In the genomic region with DNA sequence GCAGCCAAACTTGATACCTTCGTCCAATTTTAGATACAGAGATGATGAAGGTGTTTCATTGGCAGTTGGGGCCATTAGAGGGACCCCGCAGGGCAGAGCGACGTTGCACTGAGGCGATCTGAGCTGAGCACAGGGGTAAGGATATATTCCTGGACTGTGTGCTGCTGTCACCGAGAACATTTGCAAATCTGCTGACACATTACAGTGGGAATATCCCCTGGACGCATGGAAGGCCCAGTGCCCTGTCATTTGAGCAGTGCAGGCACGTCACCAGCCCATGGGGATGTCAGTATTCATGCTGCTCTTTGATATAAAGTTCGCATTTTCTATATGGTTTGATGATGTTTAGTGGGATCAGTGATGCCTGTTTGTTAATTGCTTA, we compare ENCODE assay signal across 9 cellular contexts. TPM values are rescaled to one million over a fixed set of nuclear protein-coding genes. Genes with fewer than 3 reads are reported as not detected.
DNase-seq lines count a peak whose midpoint lies in the region; ATAC-seq, FAIRE-seq and TF ChIP-seq lines count a peak whose summit lies in the region.
"Had no signal": no experiment of that assay in that cellular context is flagged by ENCODE, and none has a peak within 500 bp of the region (broad histone marks: within the 10 kb centered on the region; RNA-seq: fewer than 3 reads in every experiment).

No MANE protein-coding gene starts in this region.

- peak overlapping the region; percentile 32 for H3K4me2 ChIP-seq in MM.1S (ENCODE audit: low read depth, low read length)

- peak overlapping the region; percentile 3; the same call in 1 of the 2 replicates for H3K4me3 ChIP-seq in MM.1S (ENCODE audit: low read length)
- H3K4me3 ChIP-seq in sigmoid colon = peak overlapping the region in 2 of 4 donors; percentile 20 to 24

- H3K79me2 ChIP-seq in MM.1S (ENCODE audit: low read length) = no peaks in the 10 kb centered on the region

- no peaks in the 10 kb centered on the region for H3F3A ChIP-seq in MM.1S (ENCODE audit: insufficient read depth, low read length)

- H3K27ac ChIP-seq in MM.1S (ENCODE audit: low read length) = no peak overlapping the region
- H3K27ac ChIP-seq in sigmoid colon = no peak overlapping the region

- H3K27me3 ChIP-seq in MM.1S (replicated peaks; ENCODE audit: insufficient read depth, low read length) = no peaks in the 10 kb centered on the region
- H3K27me3 ChIP-seq in sigmoid colon = no peaks in the 10 kb centered on the region

- no peak for FAIRE-seq in GM12892 (lab: Jason Lieb, UNC)

- TF ChIP-seq POLR2A in sigmoid colon (IDR thresholded peaks at IDR 0.05) (no peak), GM12892 (IDR thresholded peaks at IDR 0.05; ENCODE audit: low read depth, low read length) (no peak)

- 62 to 66% methylated on average over 9 of the region's 9 CpGs for WGBS in sigmoid colon, 2 donors

- no peaks in the 10 kb centered on the region for H3K36me3 ChIP-seq in MM.1S (replicated peaks; ENCODE audit: insufficient read depth, low read length)
- H3K36me3 ChIP-seq in sigmoid colon = no peaks in the 10 kb centered on the region

- no peak for TF ChIP-seq EP300 in sigmoid colon (IDR thresholded peaks at IDR 0.05)

- H3K9me2 ChIP-seq in MM.1S (replicated peaks; ENCODE audit: insufficient read depth, low read length) = no peaks in the 10 kb centered on the region

- DNase-seq in NCI-H1092 treated with DMSO at 0.1 percent for 48 hours (lab: John Stamatoyannopoulos, UW) (peak; percentile 47), NCI-H1092 (lab: John Stamatoyannopoulos, UW) (no peak), MM.1S (no peak), sciatic nerve (ENCODE audit: low spot score) (no peak), sigmoid colon (no peak), GM12892 (ENCODE audit: insufficient read length) (no peak)
- DNase-seq in stimulated activated naive CD4-positive, alpha-beta T cell (lab: John Stamatoyannopoulos, UW) = no peak
- DNase-seq: 8988T had no signal

- peak; percentile 23 for ATAC-seq in esophagus mucosa
- peak; percentile 73 for ATAC-seq in sciatic nerve

- H4K20me1 ChIP-seq in MM.1S (ENCODE audit: insufficient read depth, low read length) = no peaks in the 10 kb centered on the region

- intact Hi-C loops in sciatic nerve (cut with DNase I) (loop anchor here (10.0 kb wide), 1 partner anchor 1457 kb away; no protein-coding TSS in a partner anchor), sigmoid colon (cut with DNase I) (loop anchor here (5.0 kb wide), 2 partner anchors 1454 to 1639 kb away; no protein-coding TSS in a partner anchor)

- H3K9me3 ChIP-seq in MM.1S (replicated peaks; ENCODE audit: insufficient read depth, low read length) = no peaks in the 10 kb centered on the region
- no peaks in the 10 kb centered on the region for H3K9me3 ChIP-seq in sigmoid colon

- H3K4me1 ChIP-seq in MM.1S (ENCODE audit: low read length) (peaks cover 10% of the 10 kb centered on the region), sigmoid colon (peaks cover 0 to 4% (median 0%) of the 10 kb centered on the region in 4 donors)

- H3K9ac ChIP-seq in MM.1S (ENCODE audit: low read length) = peak overlapping the region; percentile 9; the same call in 1 of the 2 replicates

- peak overlapping the region; percentile 38; the same call in 1 of the 2 replicates for H2AFZ ChIP-seq in MM.1S (ENCODE audit: low read length)

- TF ChIP-seq CTCF in MM.1S (IDR thresholded peaks at IDR 0.05; ENCODE audit: low read length) (no peak), sigmoid colon (IDR thresholded peaks at IDR 0.05) (no peak)

RNA-seq across cellular contexts. Expression of a gene that starts 10.4 kb away (rescaled TPM):
- 86.5 TPM for total RNA-seq in esophagus mucosa
- 53.5 TPM for total RNA-seq in sciatic nerve
- total RNA-seq in sigmoid colon = 100 to 1,000 TPM in 3 of 4 donors, 10 to 100 TPM in 1; 77.8 to 172 (median 138) TPM
- 100 to 1,000 TPM in 2 of 3 donors, 10 to 100 TPM in 1; 71.6 to 175 (median 127) TPM for polyA plus RNA-seq in sigmoid colon
- polyA plus RNA-seq in GM12892 (2012; ENCODE audit: missing spikeins) = 113 TPM
